1 cellular context compared by ENCODE assay signal in genomic region chr14:99633913-99634312, GRCh38.
TF ChIP-seq lines count a peak whose summit lies in the region.

No MANE protein-coding gene starts in this region.

TF ChIP-seq in IMR-90, 13 proteins besides CTCF, POLR2A, EP300 and RAD21 (continued from another document):
- TF ChIP-seq USF2 (IDR thresholded peaks at IDR 0.05; ENCODE audit: low read depth, low read length) (no peak), SMC3 (IDR thresholded peaks at IDR 0.05; ENCODE audit: low read depth, low read length) (no peak), RFX5 (IDR thresholded peaks at IDR 0.05; ENCODE audit: low read depth, low read length) (no peak), RCOR1 (IDR thresholded peaks at IDR 0.05; ENCODE audit: insufficient replicate concordance, low read length) (no peak), CEBPB (IDR thresholded peaks at IDR 0.05; ENCODE audit: low read depth, low read length) (no peak), CHD1 (IDR thresholded peaks at IDR 0.05; ENCODE audit: low read depth, low read length) (no peak), MAZ (IDR thresholded peaks at IDR 0.05; ENCODE audit: borderline replicate concordance, low read depth, low read length) (no peak), ELK1 (IDR thresholded peaks at IDR 0.05; ENCODE audit: borderline replicate concordance, low read depth, low read length) (no peak), MAFK (IDR thresholded peaks at IDR 0.05; ENCODE audit: low read depth, low read length) (no peak), MXI1 (IDR thresholded peaks at IDR 0.05; ENCODE audit: borderline replicate concordance, low read depth, low read length) (no peak)
